ENCODE assay signal across 24 cellular contexts in genomic region chr3:195247086-195247862, GRCh38. TPM values are rescaled to one million over a fixed set of nuclear protein-coding genes. Genes with fewer than 3 reads are reported as not detected.
DNase-seq lines count a peak whose midpoint lies in the region; ATAC-seq and TF ChIP-seq lines count a peak whose summit lies in the region.
"Had no signal": no experiment of that assay in that cellular context is flagged by ENCODE, and none has a peak within 500 bp of the region (broad histone marks: within the 10 kb centered on the region; RNA-seq: fewer than 3 reads in every experiment).

No MANE protein-coding gene starts in this region.

- H3K36me3 Mint-ChIP-seq in WTC11: peaks cover 23% of the 10 kb centered on the region
- peaks cover 8 to 40% of the 10 kb centered on the region in 2 donors for H3K36me3 Mint-ChIP-seq in stimulated activated naive B cell treated with anti-CD40 and anti-IgM and Interleukin-4, amounts not matched to agents 10 μg/mL and 1 μg/mL and 100 μg/mL, for 72 hours

- H3K27me3 ChIP-seq in lower lobe of right lung (ENCODE audit: low read depth): no peaks in the 10 kb centered on the region
- no peaks in the 10 kb centered on the region for H3K27me3 ChIP-seq in ovary
- H3K27me3 ChIP-seq: BLaER1, uterus had no signal

- intact Hi-C loops in lower lobe of right lung (cut with DNase I) (no loop called here), ovary (cut with DNase I) (no loop called here)

- ATAC-seq in WTC11 (no peak), lower lobe of right lung (no peak), GM18867 (IDR thresholded peaks at IDR 0.05; ENCODE audit: unreplicated experiment) (no peak), SK-N-SH treated with all-trans-retinoic acid at 6 μM for 48 hours (no peak)
- no peak for ATAC-seq in stimulated activated naive B cell treated with anti-CD40 and anti-IgM and Interleukin-4, amounts not matched to agents 10 μg/mL and 1 μg/mL and 100 μg/mL, for 72 hours (replicated peaks)
- ATAC-seq: Panc1, T-cell had no signal

- H3K9me3 Mint-ChIP-seq in WTC11: no peaks in the 10 kb centered on the region; the same call in 1 of the 2 replicates
- peaks cover 0 to 4% of the 10 kb centered on the region in 2 donors for H3K9me3 Mint-ChIP-seq in stimulated activated naive B cell treated with anti-CD40 and anti-IgM and Interleukin-4, amounts not matched to agents 10 μg/mL and 1 μg/mL and 100 μg/mL, for 72 hours
- H3K9me3 Mint-ChIP-seq: activated naive CD4-positive, alpha-beta T cell treated with anti-CD3 and anti-CD28 coated beads, Interleukin-2, amount 50 U/mL, for 24 hours; activated T-helper 1 cell treated with anti-CD3 and anti-CD28 coated beads, Interleukin-12 subunit alpha, Interleukin-12 subunit beta, Interleukin-2, Interleukin-4 antibody, amounts not matched to agents 30 ng/mL and 10 ng/mL and 1 ng/mL, durations not matched to agents 14 hours and 24 hours and 36 hours; T-cell had no signal

- TF ChIP-seq CTCF in WTC11 (IDR thresholded peaks at IDR 0.05): no peak
- TF ChIP-seq CTCF in lower lobe of right lung (IDR thresholded peaks at IDR 0.05): no peak
- TF ChIP-seq CTCF in ovary (IDR thresholded peaks at IDR 0.05): no peak

- H3K27ac ChIP-seq in lower lobe of right lung (no peak overlapping the region), ovary (no peak overlapping the region)
- H3K27ac ChIP-seq: BLaER1, uterus had no signal

- peak overlapping the region; percentile 45; the same call in 1 of the 2 replicates for H3K27ac Mint-ChIP-seq in WTC11
- no peak overlapping the region for H3K27ac Mint-ChIP-seq in stimulated activated naive B cell treated with anti-CD40 and anti-IgM and Interleukin-4, amounts not matched to agents 10 μg/mL and 1 μg/mL and 100 μg/mL, for 72 hours
- H3K27ac Mint-ChIP-seq: activated naive CD4-positive, alpha-beta T cell treated with anti-CD3 and anti-CD28 coated beads, Interleukin-2, amount 50 U/mL, for 24 hours; activated T-helper 1 cell treated with anti-CD3 and anti-CD28 coated beads, Interleukin-12 subunit alpha, Interleukin-12 subunit beta, Interleukin-2, Interleukin-4 antibody, amounts not matched to agents 30 ng/mL and 10 ng/mL and 1 ng/mL, durations not matched to agents 14 hours and 24 hours and 36 hours had no signal

- H3K27me3 Mint-ChIP-seq in WTC11 (ENCODE audit: low read depth): no peaks in the 10 kb centered on the region
- H3K27me3 Mint-ChIP-seq in stimulated activated naive B cell treated with anti-CD40 and anti-IgM and Interleukin-4, amounts not matched to agents 10 μg/mL and 1 μg/mL and 100 μg/mL, for 72 hours: no peaks in the 10 kb centered on the region
- H3K27me3 Mint-ChIP-seq: activated naive CD4-positive, alpha-beta T cell treated with anti-CD3 and anti-CD28 coated beads, Interleukin-2, amount 50 U/mL, for 24 hours; T-cell had no signal

- H3K4me3 ChIP-seq in lower lobe of right lung (no peak overlapping the region), ovary (no peak overlapping the region)
- H3K4me3 ChIP-seq: BLaER1, uterus had no signal

- peaks cover 27% of the 10 kb centered on the region for H3K4me1 Mint-ChIP-seq in WTC11
- peaks cover 15 to 32% of the 10 kb centered on the region in 2 donors for H3K4me1 Mint-ChIP-seq in stimulated activated naive B cell treated with anti-CD40 and anti-IgM and Interleukin-4, amounts not matched to agents 10 μg/mL and 1 μg/mL and 100 μg/mL, for 72 hours

- no peak for TF ChIP-seq EP300 in ovary (IDR thresholded peaks at IDR 0.05)

- POLR2A ChIA-PET in WTC11 (lab: Charles Lee): no interaction called here

- H3K9me3 ChIP-seq in lower lobe of right lung (no peaks in the 10 kb centered on the region), ovary (no peaks in the 10 kb centered on the region)
- H3K9me3 ChIP-seq: Caco-2, uterus had no signal

- WGBS in ovary, 3 donors: 96 to 97% (median 97%) methylated on average over 24 of the region's 24 CpGs

- H3K4me3 Mint-ChIP-seq in WTC11: no peak overlapping the region
- H3K4me3 Mint-ChIP-seq in stimulated activated naive B cell treated with anti-CD40 and anti-IgM and Interleukin-4, amounts not matched to agents 10 μg/mL and 1 μg/mL and 100 μg/mL, for 72 hours: no peak overlapping the region
- H3K4me3 Mint-ChIP-seq: activated naive CD4-positive, alpha-beta T cell treated with anti-CD3 and anti-CD28 coated beads, Interleukin-2, amount 50 U/mL, for 24 hours; activated T-helper 1 cell treated with anti-CD3 and anti-CD28 coated beads, Interleukin-12 subunit alpha, Interleukin-12 subunit beta, Interleukin-2, Interleukin-4 antibody, amounts not matched to agents 30 ng/mL and 10 ng/mL and 1 ng/mL, durations not matched to agents 14 hours and 24 hours and 36 hours; T-cell had no signal

- CTCF ChIA-PET in WTC11 (lab: Charles Lee): no interaction called here

- no peak for TF ChIP-seq POLR2A in ovary (IDR thresholded peaks at IDR 0.05)

- H3K4me1 ChIP-seq in lower lobe of right lung (no peaks in the 10 kb centered on the region), ovary (ENCODE audit: insufficient read depth) (no peaks in the 10 kb centered on the region)
- H3K4me1 ChIP-seq: Caco-2, uterus had no signal

- DNase-seq in DMS 273 (lab: John Stamatoyannopoulos, UW; ENCODE audit: unreplicated experiment): peak; percentile 76
- DNase-seq in WTC11 (ENCODE audit: low spot score): no peak
- DNase-seq in lower lobe of right lung: peak; percentile 21
- DNase-seq in ovary: peak in 3 of 5 donors; percentile 11 to 28 (median 13)
- no peak for DNase-seq in cerebellar nuclear complex (lab: John Stamatoyannopoulos, UW)
- no peak for DNase-seq in stimulated activated naive B cell treated with anti-CD40 and anti-IgM and Interleukin-4, amounts not matched to agents 10 μg/mL and 1 μg/mL and 100 μg/mL, for 72 hours
- DNase-seq: activated CD4-positive, CD25-positive, alpha-beta regulatory T cell treated with anti-CD3 and anti-CD28 coated beads, Interleukin-2, amount 50 U/mL, for 72 hours; Caco-2; caudate nucleus; dermis blood vessel endothelial cell; H7; midbrain; NCI-H146; SIG-M5; stimulated activated CD4-positive, alpha-beta T cell treated with anti-CD3 and anti-CD28 coated beads, Interleukin-1b, Interleukin-23, amount 100 ng/mL, for 48 hours; substantia nigra had no signal

- no peaks in the 10 kb centered on the region for H3K36me3 ChIP-seq in lower lobe of right lung
- no peaks in the 10 kb centered on the region for H3K36me3 ChIP-seq in ovary
- H3K36me3 ChIP-seq: uterus had no signal

TF ChIP-seq in WTC11, 78 proteins besides CTCF, POLR2A, EP300 and RAD21 (continues in another document):
- no peak for TF ChIP-seq FOXP1 (CRISPR knock-in tag; IDR thresholded peaks at IDR 0.05; ENCODE audit: borderline replicate concordance)
- no peak for TF ChIP-seq HMGXB4 (CRISPR knock-in tag; IDR thresholded peaks at IDR 0.05)

TF ChIP-seq in SK-N-SH treated with all-trans-retinoic acid at 6 μM for 48 hours, 23 proteins besides CTCF, POLR2A, EP300 and RAD21 (continues in another document):
- no peak for TF ChIP-seq ZNF8 (CRISPR knock-in tag; IDR thresholded peaks at IDR 0.05)
- no peak for TF ChIP-seq ARNTL (CRISPR knock-in tag; IDR thresholded peaks at IDR 0.05; ENCODE audit: borderline replicate concordance, low read depth)
- TF ChIP-seq TCF4 (CRISPR knock-in tag; IDR thresholded peaks at IDR 0.05; ENCODE audit: borderline replicate concordance): no peak
- TF ChIP-seq SNAI2 (CRISPR knock-in tag; IDR thresholded peaks at IDR 0.05): no peak
- TF ChIP-seq RARB (CRISPR knock-in tag; IDR thresholded peaks at IDR 0.05): no peak
- no peak for TF ChIP-seq PATZ1 (CRISPR knock-in tag; IDR thresholded peaks at IDR 0.05; ENCODE audit: borderline replicate concordance)
- no peak for TF ChIP-seq ESRRG (CRISPR knock-in tag; IDR thresholded peaks at IDR 0.05)
- no peak for TF ChIP-seq PPARA (CRISPR knock-in tag; IDR thresholded peaks at IDR 0.05; ENCODE audit: borderline replicate concordance)
- TF ChIP-seq ZNF70 (CRISPR knock-in tag; IDR thresholded peaks at IDR 0.05): no peak
- TF ChIP-seq CSDC2 (CRISPR knock-in tag; IDR thresholded peaks at IDR 0.05): no peak
- no peak for TF ChIP-seq TSHZ2 (CRISPR knock-in tag; IDR thresholded peaks at IDR 0.05)

RNA-seq across cellular contexts. Expression of gene XXYLT1, which starts 23.7 kb away (rescaled TPM):
- total RNA-seq in WTC11 (2021) (21.4 to 23.4 TPM (median 22.5 TPM) in 3 replicates), lower lobe of right lung (8.9 TPM), ovary (10 to 100 TPM in 4 of 7 donors, 1 to 10 TPM in 3; 7.3 to 13.6 (median 10.2) TPM)
- 10 to 100 TPM in 1 of 2 donors, 1 to 10 TPM in 1; 5.6 to 10.6 TPM for polyA plus RNA-seq in ovary

Comparison
In these comparisons a context has a peak if more than half of its experiments do, and no peak if none do; other contexts are left out.
1. DNase-seq: peak in DMS 273 (single experiment), lower lobe of right lung (single experiment) and ovary (3 of 5); none in WTC11 (single experiment), cerebellar nuclear complex (0 of 2) and stimulated activated naive B cell treated with anti-CD40 and anti-IgM and Interleukin-4, amounts not matched to agents 10 μg/mL and 1 μg/mL and 100 μg/mL, for 72 hours (single experiment).